13 cellular contexts compared by ENCODE assay signal in the genomic region with DNA sequence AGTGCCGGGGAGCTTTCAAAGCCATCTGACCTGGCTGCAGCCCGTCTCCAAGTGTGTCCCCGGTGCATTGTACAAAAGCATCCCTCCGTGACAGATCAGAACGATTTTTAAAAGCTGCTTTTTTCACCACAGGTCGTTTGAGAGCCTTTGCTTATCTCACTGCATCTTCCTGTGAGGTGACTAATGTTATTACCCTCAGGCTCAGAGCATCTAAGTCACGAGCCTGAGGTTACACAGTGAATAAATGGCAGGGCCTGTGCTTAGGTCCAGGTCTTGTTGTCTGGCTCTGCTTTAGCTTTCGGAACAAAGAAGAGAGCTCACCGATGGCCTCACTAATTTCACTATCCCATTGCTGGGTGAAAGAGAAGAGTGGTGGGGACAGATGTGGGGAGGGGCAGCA.
"Had no signal": no experiment of that assay in that cellular context is flagged by ENCODE, and none has a peak within 500 bp of the region (broad histone marks: within the 10 kb centered on the region; RNA-seq: fewer than 3 reads in every experiment).

No MANE protein-coding gene starts in this region.

- DNase-seq: activated CD4-positive, alpha-beta T cell treated with anti-CD3 and anti-CD28 coated beads, Interleukin-2, amount 50 U/mL, for 48 hours; activated CD4-positive, CD25-positive, alpha-beta regulatory T cell treated with anti-CD3 and anti-CD28 coated beads, Interleukin-2, amount 50 U/mL, for 72 hours; activated naive CD8-positive, alpha-beta T cell treated with anti-CD3 and anti-CD28 coated beads, Interleukin-2, amount 10 ng/mL, durations not matched to agents 7 days and 5 days; anterior cingulate cortex; kidney glomerular epithelial cell; stimulated activated CD4-positive, alpha-beta T cell treated with anti-CD3 and anti-CD28 coated beads, Interleukin-4, amount 100 ng/mL, for 4 hours; stimulated activated naive CD8-positive, alpha-beta T cell treated with anti-CD3 and anti-CD28 coated beads, Interleukin-15, amount 100 ng/mL, for 72 hours had no signal

- H3K4me1 ChIP-seq: pancreas had no signal

- H3K9me3 ChIP-seq: pancreas, thoracic aorta had no signal

- H3K36me3 Mint-ChIP-seq: activated naive CD8-positive, alpha-beta T cell treated with anti-CD3 and anti-CD28 coated beads, Interleukin-2, amount 10 ng/mL, durations not matched to agents 7 days and 5 days; mesothelial cell of epicardium had no signal

- H3K4me3 Mint-ChIP-seq: activated naive CD8-positive, alpha-beta T cell treated with anti-CD3 and anti-CD28 coated beads, Interleukin-2, amount 10 ng/mL, durations not matched to agents 7 days and 5 days; mesothelial cell of epicardium; neural crest cell; stimulated activated naive CD8-positive, alpha-beta T cell treated with anti-CD3 and anti-CD28 coated beads, Interleukin-15, amount 100 ng/mL, for 72 hours had no signal

- H3K9me3 Mint-ChIP-seq: activated naive CD8-positive, alpha-beta T cell treated with anti-CD3 and anti-CD28 coated beads, Interleukin-2, amount 10 ng/mL, durations not matched to agents 7 days and 5 days; mesothelial cell of epicardium; neural crest cell had no signal

- H3K4me3 ChIP-seq: hepatocyte, pancreas, thoracic aorta had no signal

- H3K4me1 Mint-ChIP-seq: activated naive CD8-positive, alpha-beta T cell treated with anti-CD3 and anti-CD28 coated beads, Interleukin-2, amount 10 ng/mL, durations not matched to agents 7 days and 5 days; mesothelial cell of epicardium; neural crest cell; stimulated activated naive CD8-positive, alpha-beta T cell treated with anti-CD3 and anti-CD28 coated beads, Interleukin-15, amount 100 ng/mL, for 72 hours had no signal

- H3K27me3 ChIP-seq: hepatocyte, pancreas had no signal

- H3K27ac ChIP-seq: epithelial cell of prostate, hepatocyte, pancreas, thoracic aorta had no signal

- H3K27me3 Mint-ChIP-seq: activated naive CD8-positive, alpha-beta T cell treated with anti-CD3 and anti-CD28 coated beads, Interleukin-2, amount 10 ng/mL, durations not matched to agents 7 days and 5 days; stimulated activated naive CD8-positive, alpha-beta T cell treated with anti-CD3 and anti-CD28 coated beads, Interleukin-15, amount 100 ng/mL, for 72 hours had no signal

- H3K27ac Mint-ChIP-seq: activated naive CD8-positive, alpha-beta T cell treated with anti-CD3 and anti-CD28 coated beads, Interleukin-2, amount 10 ng/mL, durations not matched to agents 7 days and 5 days; mesothelial cell of epicardium; stimulated activated naive CD8-positive, alpha-beta T cell treated with anti-CD3 and anti-CD28 coated beads, Interleukin-15, amount 100 ng/mL, for 72 hours had no signal
